1 cellular context compared by ENCODE assay signal in genomic region chr6:73362358-73362757, GRCh38.
TF ChIP-seq lines count a peak whose summit lies in the region.

TSS of gene KHDC3L (plus strand) at chr6:73362658. CDS start at chr6:73362730, 72 bp downstream.

TF ChIP-seq in GM23338, 12 proteins besides CTCF, POLR2A, EP300 and RAD21 (continued from another document):
- TF ChIP-seq ZNF462 (CRISPR knock-in tag; IDR thresholded peaks at IDR 0.05) (no peak), STAT1 (IDR thresholded peaks at IDR 0.05; ENCODE audit: unreplicated experiment) (no peak), ZNF114 (CRISPR knock-in tag; IDR thresholded peaks at IDR 0.05) (no peak)
TF ChIP-seq in GM23338: peak in this region for 0.
